11 cellular contexts compared by ENCODE assay signal in genomic region chr17:29586676-29587469, GRCh38. TPM values are rescaled to one million over a fixed set of nuclear protein-coding genes. Genes with fewer than 3 reads are reported as not detected.
DNase-seq lines count a peak whose midpoint lies in the region; ATAC-seq, FAIRE-seq and TF ChIP-seq lines count a peak whose summit lies in the region.
"Had no signal": no experiment of that assay in that cellular context is flagged by ENCODE, and none has a peak within 500 bp of the region (broad histone marks: within the 10 kb centered on the region; RNA-seq: fewer than 3 reads in every experiment).

No MANE protein-coding gene starts in this region.

- H4K20me1 ChIP-seq in OCI-LY1 (ENCODE audit: insufficient read depth, low read length) (no peaks in the 10 kb centered on the region), osteoblast (ENCODE audit: insufficient read depth, low read length) (peaks cover 62% of the 10 kb centered on the region)

- no peaks in the 10 kb centered on the region for H3F3A ChIP-seq in OCI-LY1 (ENCODE audit: insufficient read depth, low read length)

- peak overlapping the region; percentile 67 for H3K4me3 ChIP-seq in CD4-positive, CD25-positive, alpha-beta regulatory T cell (ENCODE audit: low read depth, low read length)
- H3K4me3 ChIP-seq in OCI-LY1 (ENCODE audit: low read depth, low read length, poor library complexity, severe bottlenecking) = peak overlapping the region; percentile 94
- peak overlapping the region; percentile 99 for H3K4me3 ChIP-seq in coronary artery
- H3K4me3 ChIP-seq in osteoblast (ENCODE audit: insufficient read depth, low read length) = no peak overlapping the region

- no peaks in the 10 kb centered on the region for H3K27me3 Mint-ChIP-seq in CD4-positive, CD25-positive, alpha-beta regulatory T cell

- peaks cover 69% of the 10 kb centered on the region for H3K4me1 ChIP-seq in CD4-positive, CD25-positive, alpha-beta regulatory T cell (ENCODE audit: control insufficient read depth, insufficient read depth, low read length, poor library complexity, severe bottlenecking)
- H3K4me1 ChIP-seq in OCI-LY1 (ENCODE audit: insufficient read depth, low read length, severe bottlenecking) = peaks cover 70% of the 10 kb centered on the region
- peaks cover 36% of the 10 kb centered on the region for H3K4me1 ChIP-seq in osteoblast (ENCODE audit: insufficient read depth, low read length)

- H3K36me3 ChIP-seq in CD4-positive, CD25-positive, alpha-beta regulatory T cell (ENCODE audit: control insufficient read depth, insufficient read depth, low read length) = peaks cover 15% of the 10 kb centered on the region
- H3K36me3 ChIP-seq in OCI-LY1 (ENCODE audit: insufficient read depth, low read length) (peaks cover 18% of the 10 kb centered on the region), osteoblast (ENCODE audit: insufficient read depth, low read length) (peaks cover 8% of the 10 kb centered on the region)

- no peak for ATAC-seq in CD4-positive, CD25-positive, alpha-beta regulatory T cell (ENCODE audit: low read depth in 2 of 2)

- peaks cover 3% of the 10 kb centered on the region for H3K36me3 Mint-ChIP-seq in CD4-positive, CD25-positive, alpha-beta regulatory T cell

- H3K9me3 ChIP-seq in CD4-positive, CD25-positive, alpha-beta regulatory T cell (ENCODE audit: control insufficient read depth in 2 of 2, low read length in 2 of 2) = no peaks in the 10 kb centered on the region
- H3K9me3 ChIP-seq in OCI-LY1 (ENCODE audit: low read length) (no peaks in the 10 kb centered on the region), osteoblast (ENCODE audit: low read depth, low read length) (no peaks in the 10 kb centered on the region)

- peak overlapping the region; percentile 94 for H3K4me2 ChIP-seq in OCI-LY1 (ENCODE audit: low read length)
- H3K4me2 ChIP-seq in osteoblast (ENCODE audit: insufficient read depth, low read length) = peak overlapping the region; percentile 95

- no peak for DNase-seq in CD4-positive, CD25-positive, alpha-beta regulatory T cell
- DNase-seq in coronary artery (ENCODE audit: low spot score) (no peak), osteoblast (ENCODE audit: insufficient read length, low spot score, missing footprints) (no peak), MV-4-11 (lab: John Stamatoyannopoulos, UW) (no peak), D721Med (ENCODE audit: insufficient read length, low spot score) (no peak), glomerular visceral epithelial cell (ENCODE audit: extremely low spot score) (no peak), NCI-H1092 treated with DMSO at 0.1 percent for 48 hours (lab: John Stamatoyannopoulos, UW) (no peak)
- DNase-seq: NCI-H446 treated with DMSO at 0.1 percent for 48 hours had no signal

- no peak for FAIRE-seq in D721Med (lab: Jason Lieb, UNC)
- FAIRE-seq: endometrium had no signal

- peak overlapping the region; percentile 38 to 98 (median 83) for H3K27ac Mint-ChIP-seq in CD4-positive, CD25-positive, alpha-beta regulatory T cell

- peaks cover 6 to 77% (median 39%) of the 10 kb centered on the region in 4 donors for H3K4me1 Mint-ChIP-seq in CD4-positive, CD25-positive, alpha-beta regulatory T cell

- no peak for TF ChIP-seq CTCF in OCI-LY1 (IDR thresholded peaks at IDR 0.05; ENCODE audit: low read length)
- no peak for TF ChIP-seq CTCF in coronary artery (IDR thresholded peaks at IDR 0.05)
- no peak for TF ChIP-seq CTCF in osteoblast (IDR thresholded peaks at IDR 0.05; ENCODE audit: extremely low read depth, low read depth, low read length)
- TF ChIP-seq CTCF in D721Med (IDR thresholded peaks at IDR 0.05; ENCODE audit: insufficient read depth, missing control alignments) = no peak

- peak overlapping the region; percentile 41 for H3K27ac ChIP-seq in CD4-positive, CD25-positive, alpha-beta regulatory T cell (ENCODE audit: insufficient read depth, low read length, poor library complexity, severe bottlenecking)
- H3K27ac ChIP-seq in OCI-LY1 (ENCODE audit: low read depth, low read length, poor library complexity, severe bottlenecking) (peak overlapping the region; percentile 65), coronary artery (peak overlapping the region in 1 of 2 donors; percentile 96), osteoblast (ENCODE audit: low read depth, low read length) (no peak overlapping the region)
- H3K27ac ChIP-seq: HL-60 had no signal

- H3K9ac ChIP-seq in OCI-LY1 (ENCODE audit: low read length) = no peak overlapping the region; the same call in 1 of the 2 replicates

- no peaks in the 10 kb centered on the region for H3K27me3 ChIP-seq in CD4-positive, CD25-positive, alpha-beta regulatory T cell (ENCODE audit: control insufficient read depth, insufficient read depth, low read length)
- H3K27me3 ChIP-seq in OCI-LY1 (ENCODE audit: insufficient read depth, low read length) = no peaks in the 10 kb centered on the region
- H3K27me3 ChIP-seq in osteoblast (ENCODE audit: insufficient read depth, low read length) = no peaks in the 10 kb centered on the region

- H2AFZ ChIP-seq in OCI-LY1 (ENCODE audit: low read length) (no peak overlapping the region), osteoblast (ENCODE audit: low read length) (no peak overlapping the region)

- peak overlapping the region; percentile 91 to 98 (median 96) for H3K4me3 Mint-ChIP-seq in CD4-positive, CD25-positive, alpha-beta regulatory T cell

- H3K9me3 Mint-ChIP-seq in CD4-positive, CD25-positive, alpha-beta regulatory T cell = no peaks in the 10 kb centered on the region

- H3K79me2 ChIP-seq in OCI-LY1 (ENCODE audit: insufficient read depth, low read length) = peaks cover 9% of the 10 kb centered on the region; the same call in 1 of the 2 replicates
- H3K79me2 ChIP-seq in osteoblast (ENCODE audit: insufficient read depth, low read length) = peaks cover 71% of the 10 kb centered on the region

- no peaks in the 10 kb centered on the region for H3K9me2 ChIP-seq in OCI-LY1 (ENCODE audit: low read depth, low read length)

RNA-seq across cellular contexts. Expression of gene GIT1, which starts 2.6 kb away (rescaled TPM):
- 41.5 TPM for total RNA-seq in CD4-positive, CD25-positive, alpha-beta regulatory T cell
- 1 to 10 TPM; 5.5 to 9.2 (median 6.4) TPM for polyA plus RNA-seq in CD4-positive, CD25-positive, alpha-beta regulatory T cell
- 31.8 and 34.4 TPM in 2 replicates for total RNA-seq in osteoblast

RNA-seq across cellular contexts. Expression of gene ANKRD13B, which starts 6.1 kb away (rescaled TPM):
- 5.9 TPM for total RNA-seq in CD4-positive, CD25-positive, alpha-beta regulatory T cell
- under 1 TPM in 2 of 4 donors, not detected in 2; 0.05 to 0.18 TPM for polyA plus RNA-seq in CD4-positive, CD25-positive, alpha-beta regulatory T cell
- 13.0 and 18.5 TPM in 2 replicates for total RNA-seq in osteoblast

RNA-seq across cellular contexts. Expression of gene TP53I13, which starts 18.4 kb away (rescaled TPM):
- total RNA-seq in CD4-positive, CD25-positive, alpha-beta regulatory T cell = 87.4 TPM
- polyA plus RNA-seq in CD4-positive, CD25-positive, alpha-beta regulatory T cell = 10 to 100 TPM; 22.2 to 36.4 (median 26.2) TPM
- 57.2 and 57.5 TPM in 2 replicates for total RNA-seq in osteoblast

RNA-seq across cellular contexts. Expression of gene ABHD15, which starts 20.0 kb away (rescaled TPM):
- total RNA-seq in CD4-positive, CD25-positive, alpha-beta regulatory T cell = 9.9 TPM
- 1 to 10 TPM; 6.2 to 9.2 (median 7.4) TPM for polyA plus RNA-seq in CD4-positive, CD25-positive, alpha-beta regulatory T cell
- 8.8 and 9.4 TPM in 2 replicates for total RNA-seq in osteoblast

RNA-seq across cellular contexts. Expression of gene CORO6, which starts 35.8 kb away (rescaled TPM):
- 4.3 TPM for total RNA-seq in CD4-positive, CD25-positive, alpha-beta regulatory T cell
- under 1 TPM in 3 of 4 donors, not detected in 1; 0.15 to 0.52 (median 0.38) TPM for polyA plus RNA-seq in CD4-positive, CD25-positive, alpha-beta regulatory T cell
- total RNA-seq in osteoblast = 12.7 and 20.3 TPM in 2 replicates
